15 cellular contexts compared by ENCODE assay signal in genomic region chr6:372336-372911, GRCh38. TPM values are rescaled to one million over a fixed set of nuclear protein-coding genes. Genes with fewer than 3 reads are reported as not detected.
DNase-seq lines count a peak whose midpoint lies in the region; ATAC-seq lines count a peak whose summit lies in the region.
"Had no signal": no experiment of that assay in that cellular context is flagged by ENCODE, and none has a peak within 500 bp of the region (broad histone marks: within the 10 kb centered on the region; RNA-seq: fewer than 3 reads in every experiment).

No MANE protein-coding gene starts in this region.

- H3K4me1 Mint-ChIP-seq in activated naive CD8-positive, alpha-beta T cell treated with anti-CD3 and anti-CD28 coated beads, Interleukin-2, amount 10 ng/mL, durations not matched to agents 7 days and 5 days, result peaks cover 8% of the 10 kb centered on the region
- H3K4me1 Mint-ChIP-seq in activated naive CD8-positive, alpha-beta T cell treated with anti-CD3 and anti-CD28 coated beads, Interleukin-2, amount 50 U/mL, for 24 hours, result peaks cover 12% of the 10 kb centered on the region
- no peaks in the 10 kb centered on the region for H3K4me1 Mint-ChIP-seq in T-helper 17 cell
- H3K4me1 Mint-ChIP-seq in stimulated activated memory B cell treated with anti-CD40 and anti-IgM and Interleukin-4, amounts not matched to agents 10 μg/mL and 1 μg/mL and 100 μg/mL, for 72 hours, result peaks cover 17% of the 10 kb centered on the region

- peak overlapping the region; percentile 39 for H3K4me3 Mint-ChIP-seq in activated naive CD8-positive, alpha-beta T cell treated with anti-CD3 and anti-CD28 coated beads, Interleukin-2, amount 10 ng/mL, durations not matched to agents 7 days and 5 days
- H3K4me3 Mint-ChIP-seq in activated naive CD8-positive, alpha-beta T cell treated with anti-CD3 and anti-CD28 coated beads, Interleukin-2, amount 50 U/mL, for 24 hours, result no peak overlapping the region
- H3K4me3 Mint-ChIP-seq in T-helper 17 cell, result no peak overlapping the region
- peak overlapping the region; percentile 27 for H3K4me3 Mint-ChIP-seq in stimulated activated memory B cell treated with anti-CD40 and anti-IgM and Interleukin-4, amounts not matched to agents 10 μg/mL and 1 μg/mL and 100 μg/mL, for 72 hours

- H3K27ac Mint-ChIP-seq in activated naive CD8-positive, alpha-beta T cell treated with anti-CD3 and anti-CD28 coated beads, Interleukin-2, amount 10 ng/mL, durations not matched to agents 7 days and 5 days, result no peak overlapping the region
- H3K27ac Mint-ChIP-seq in activated naive CD8-positive, alpha-beta T cell treated with anti-CD3 and anti-CD28 coated beads, Interleukin-2, amount 50 U/mL, for 24 hours, result no peak overlapping the region
- H3K27ac Mint-ChIP-seq in T-helper 17 cell, result no peak overlapping the region
- peak overlapping the region; percentile 28 for H3K27ac Mint-ChIP-seq in stimulated activated memory B cell treated with anti-CD40 and anti-IgM and Interleukin-4, amounts not matched to agents 10 μg/mL and 1 μg/mL and 100 μg/mL, for 72 hours

- no peaks in the 10 kb centered on the region for H3K9me3 Mint-ChIP-seq in activated naive CD8-positive, alpha-beta T cell treated with anti-CD3 and anti-CD28 coated beads, Interleukin-2, amount 10 ng/mL, durations not matched to agents 7 days and 5 days
- peaks cover 4% of the 10 kb centered on the region for H3K9me3 Mint-ChIP-seq in activated naive CD8-positive, alpha-beta T cell treated with anti-CD3 and anti-CD28 coated beads, Interleukin-2, amount 50 U/mL, for 24 hours
- H3K9me3 Mint-ChIP-seq in stimulated activated memory B cell treated with anti-CD40 and anti-IgM and Interleukin-4, amounts not matched to agents 10 μg/mL and 1 μg/mL and 100 μg/mL, for 72 hours, result no peaks in the 10 kb centered on the region

- POLR2A ChIA-PET in activated naive CD8-positive, alpha-beta T cell treated with anti-CD3 and anti-CD28 coated beads, Interleukin-2, amount 10 ng/mL, durations not matched to agents 7 days and 5 days (lab: Charles Lee), result no interaction called here

- no peak for ATAC-seq in activated naive CD8-positive, alpha-beta T cell treated with anti-CD3 and anti-CD28 coated beads, Interleukin-2, amount 10 ng/mL, durations not matched to agents 7 days and 5 days (ENCODE audit: low read depth)
- ATAC-seq in activated naive CD8-positive, alpha-beta T cell treated with anti-CD3 and anti-CD28 coated beads, Interleukin-2, amount 50 U/mL, for 24 hours, result no peak
- peak; percentile 45 for ATAC-seq in HG02938 (IDR thresholded peaks at IDR 0.05; ENCODE audit: unreplicated experiment)
- ATAC-seq in T-helper 17 cell, result peak; percentile 32
- ATAC-seq in stimulated activated memory B cell treated with anti-CD40 and anti-IgM and Interleukin-4, amounts not matched to agents 10 μg/mL and 1 μg/mL and 100 μg/mL, for 72 hours, result peak; percentile 80
- ATAC-seq in GM18873 (IDR thresholded peaks at IDR 0.05; ENCODE audit: low FRiP score, unreplicated experiment), result no peak

- no peaks in the 10 kb centered on the region for H3K9me3 ChIP-seq in T-helper 17 cell (ENCODE audit: control insufficient read depth, low read length, poor library complexity, severe bottlenecking)

- H3K36me3 Mint-ChIP-seq in activated naive CD8-positive, alpha-beta T cell treated with anti-CD3 and anti-CD28 coated beads, Interleukin-2, amount 10 ng/mL, durations not matched to agents 7 days and 5 days, result no peaks in the 10 kb centered on the region
- H3K36me3 Mint-ChIP-seq in activated naive CD8-positive, alpha-beta T cell treated with anti-CD3 and anti-CD28 coated beads, Interleukin-2, amount 50 U/mL, for 24 hours (ENCODE audit: low read depth), result no peaks in the 10 kb centered on the region
- H3K36me3 Mint-ChIP-seq in T-helper 17 cell (ENCODE audit: low read depth), result no peaks in the 10 kb centered on the region
- H3K36me3 Mint-ChIP-seq in stimulated activated memory B cell treated with anti-CD40 and anti-IgM and Interleukin-4, amounts not matched to agents 10 μg/mL and 1 μg/mL and 100 μg/mL, for 72 hours, result no peaks in the 10 kb centered on the region

- DNase-seq in activated naive CD8-positive, alpha-beta T cell treated with anti-CD3 and anti-CD28 coated beads, Interleukin-2, amount 10 ng/mL, durations not matched to agents 7 days and 5 days, result no peak
- DNase-seq in activated naive CD8-positive, alpha-beta T cell treated with anti-CD3 and anti-CD28 coated beads, Interleukin-2, amount 50 U/mL, for 24 hours, result no peak
- no peak for DNase-seq in T-helper 17 cell
- no peak for DNase-seq in Kasumi-1 (lab: John Stamatoyannopoulos, UW)
- no peak for DNase-seq in DMS79 treated with DMSO at 0.1 percent for 48 hours (lab: John Stamatoyannopoulos, UW)
- DNase-seq: activated CD4-positive, alpha-beta T cell treated with anti-CD3 and anti-CD28 coated beads, Interleukin-2, amount 50 U/mL, for 1 hour; DMS153; hippocampal formation; NCI-H2171 had no signal

- H3K27me3 Mint-ChIP-seq in activated naive CD8-positive, alpha-beta T cell treated with anti-CD3 and anti-CD28 coated beads, Interleukin-2, amount 10 ng/mL, durations not matched to agents 7 days and 5 days, result peaks cover 16% of the 10 kb centered on the region
- H3K27me3 Mint-ChIP-seq in activated naive CD8-positive, alpha-beta T cell treated with anti-CD3 and anti-CD28 coated beads, Interleukin-2, amount 50 U/mL, for 24 hours, result peaks cover 29% of the 10 kb centered on the region
- H3K27me3 Mint-ChIP-seq in T-helper 17 cell, result peaks cover 20% of the 10 kb centered on the region
- H3K27me3 Mint-ChIP-seq in stimulated activated memory B cell treated with anti-CD40 and anti-IgM and Interleukin-4, amounts not matched to agents 10 μg/mL and 1 μg/mL and 100 μg/mL, for 72 hours, result peaks cover 8% of the 10 kb centered on the region

RNA-seq across cellular contexts. Expression of gene IRF4, which starts 19.1 kb away (rescaled TPM):
- total RNA-seq in activated naive CD8-positive, alpha-beta T cell treated with anti-CD3 and anti-CD28 coated beads, Interleukin-2, amount 10 ng/mL, durations not matched to agents 7 days and 5 days, result 10 to 100 TPM; 94.2 to 95.1 TPM
- 10 to 100 TPM; 16.6 to 32.8 TPM for total RNA-seq in T-helper 17 cell
- total RNA-seq: cardiac muscle cell, LHCN-M2, lung microvascular endothelial cell had no signal

Comparison
In these comparisons a context has a peak if more than half of its experiments do, and no peak if none do; other contexts are left out.
1. H3K4me3 Mint-ChIP-seq: peak in activated naive CD8-positive, alpha-beta T cell treated with anti-CD3 and anti-CD28 coated beads, Interleukin-2, amount 10 ng/mL, durations not matched to agents 7 days and 5 days (single experiment) and stimulated activated memory B cell treated with anti-CD40 and anti-IgM and Interleukin-4, amounts not matched to agents 10 μg/mL and 1 μg/mL and 100 μg/mL, for 72 hours (single experiment); none in activated naive CD8-positive, alpha-beta T cell treated with anti-CD3 and anti-CD28 coated beads, Interleukin-2, amount 50 U/mL, for 24 hours (single experiment) and T-helper 17 cell (single experiment).
2. ATAC-seq: peak in HG02938 (single experiment), T-helper 17 cell (single experiment) and stimulated activated memory B cell treated with anti-CD40 and anti-IgM and Interleukin-4, amounts not matched to agents 10 μg/mL and 1 μg/mL and 100 μg/mL, for 72 hours (single experiment); none in activated naive CD8-positive, alpha-beta T cell treated with anti-CD3 and anti-CD28 coated beads, Interleukin-2, amount 10 ng/mL, durations not matched to agents 7 days and 5 days (single experiment), activated naive CD8-positive, alpha-beta T cell treated with anti-CD3 and anti-CD28 coated beads, Interleukin-2, amount 50 U/mL, for 24 hours (single experiment) and GM18873 (single experiment).